ENCODE assay signal across 14 cellular contexts in the genomic region with DNA sequence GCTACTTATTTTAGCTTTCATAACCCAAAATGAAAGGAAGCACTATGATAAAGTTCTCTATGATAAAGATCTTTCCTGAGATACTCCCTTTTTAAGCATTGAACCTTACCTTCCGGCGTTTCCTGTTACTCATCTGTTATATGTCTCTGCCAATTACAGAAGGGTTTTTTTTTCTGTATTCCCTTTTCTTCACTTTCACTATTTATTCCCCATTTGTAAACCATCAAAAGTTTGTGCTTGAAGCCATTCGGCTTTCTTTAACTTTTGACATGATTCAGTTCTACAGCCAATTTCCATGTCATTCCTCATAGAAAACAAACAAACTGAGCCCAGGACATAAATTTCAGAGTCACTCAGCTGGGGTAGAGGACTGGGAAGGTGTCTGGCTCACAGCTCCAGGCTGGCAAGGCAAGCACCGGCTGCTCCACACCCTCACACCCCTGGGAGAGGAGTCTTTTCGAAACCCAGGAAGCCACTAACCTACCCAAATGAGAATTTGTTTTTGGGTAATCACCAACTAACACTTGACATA.
DNase-seq lines count a peak whose midpoint lies in the region; ATAC-seq and TF ChIP-seq lines count a peak whose summit lies in the region.
"Had no signal": no experiment of that assay in that cellular context is flagged by ENCODE, and none has a peak within 500 bp of the region (broad histone marks: within the 10 kb centered on the region; RNA-seq: fewer than 3 reads in every experiment).

No MANE protein-coding gene starts in this region.

- peak; percentile 16 for DNase-seq in GM03348 (ENCODE audit: low spot score)
- peak; percentile 92 for DNase-seq in PC-3
- peak; percentile 52 for DNase-seq in epithelial cell of esophagus (ENCODE audit: low read depth)
- no peak for DNase-seq in activated CD4-positive, CD25-positive, alpha-beta regulatory T cell (lab: John Stamatoyannopoulos, UW)
- no peak for DNase-seq in middle frontal gyrus (ENCODE audit: extremely low spot score, low spot score)
- DNase-seq in mucosa of descending colon: no peak
- DNase-seq: activated CD4-positive, alpha-beta T cell treated with anti-CD3 and anti-CD28 coated beads for 1 hour; brain microvascular endothelial cell; KG1; NCI-H187; retina; stimulated activated naive CD8-positive, alpha-beta T cell treated with anti-CD3 and anti-CD28 coated beads, Interleukin-15, amount 100 ng/mL, for 72 hours had no signal

- no peak for TF ChIP-seq CTCF in PC-3 (conservative IDR thresholded peaks at IDR 0.05; ENCODE audit: low read depth, low read length)
- TF ChIP-seq CTCF in epithelial cell of esophagus (IDR thresholded peaks at IDR 0.05; ENCODE audit: insufficient read depth, low read depth, low read length, missing control alignments): no peak
- no peak for TF ChIP-seq CTCF in nephron (IDR thresholded peaks at IDR 0.05; ENCODE audit: unreplicated experiment in 3 of 3)
- no peak for TF ChIP-seq CTCF in mucosa of descending colon (IDR thresholded peaks at IDR 0.05)

- H3K4me1 ChIP-seq in PC-3 (ENCODE audit: insufficient read depth, low read length): peaks cover 44% of the 10 kb centered on the region
- H3K4me1 ChIP-seq in mucosa of descending colon (ENCODE audit: low read depth): no peaks in the 10 kb centered on the region

- peaks cover 2% of the 10 kb centered on the region for H3K9me3 Mint-ChIP-seq in nephron

- intact Hi-C loops in PC-3 (cut with micrococcal nuclease) (loop anchor here (1.0 to 10.0 kb wide), 9 partner anchors 16 to 718 kb away; no protein-coding TSS in a partner anchor), mucosa of descending colon (cut with DNase I, micrococcal nuclease) (no loop called here)

- no peak overlapping the region for H2AFZ ChIP-seq in PC-3 (ENCODE audit: low read length)

- no peaks in the 10 kb centered on the region for H3K9me2 ChIP-seq in PC-3 (replicated peaks; ENCODE audit: low read length)

- peak overlapping the region; percentile 55 for H3K9ac ChIP-seq in PC-3 (ENCODE audit: low read length)

- peaks cover 8% of the 10 kb centered on the region for H3K4me1 Mint-ChIP-seq in nephron

- no peaks in the 10 kb centered on the region for H3K9me3 ChIP-seq in PC-3 (ENCODE audit: low read length)
- H3K9me3 ChIP-seq in mucosa of descending colon: no peaks in the 10 kb centered on the region

- peaks cover 15% of the 10 kb centered on the region for H3F3A ChIP-seq in PC-3 (ENCODE audit: low read length, unreplicated experiment)

- H3K36me3 Mint-ChIP-seq in nephron (ENCODE audit: low read depth): peaks cover 3% of the 10 kb centered on the region

- H3K79me2 ChIP-seq in PC-3 (ENCODE audit: low read length): no peaks in the 10 kb centered on the region

- H3K27ac Mint-ChIP-seq in nephron: peak overlapping the region in 2 of 3 experiments; percentile 8 to 12
- H3K27ac Mint-ChIP-seq: stimulated activated naive CD8-positive, alpha-beta T cell treated with anti-CD3 and anti-CD28 coated beads, Interleukin-15, amount 100 ng/mL, for 72 hours had no signal

- H3K4me2 ChIP-seq in PC-3 (ENCODE audit: low read length): peak overlapping the region; percentile 69

- H3K4me3 Mint-ChIP-seq in nephron: no peak overlapping the region
- H3K4me3 Mint-ChIP-seq: stimulated activated naive CD8-positive, alpha-beta T cell treated with anti-CD3 and anti-CD28 coated beads, Interleukin-15, amount 100 ng/mL, for 72 hours had no signal

- H3K4me3 ChIP-seq in PC-3 (ENCODE audit: low read length) (peak overlapping the region; percentile 23; the same call in 1 of the 2 replicates), epithelial cell of esophagus (ENCODE audit: low read length) (no peak overlapping the region), mucosa of descending colon (no peak overlapping the region)

- no peaks in the 10 kb centered on the region for H3K27me3 ChIP-seq in PC-3 (ENCODE audit: low read length)
- H3K27me3 ChIP-seq: brain microvascular endothelial cell had no signal

- ATAC-seq in PC-3 (peak; percentile 89), HG03039 (IDR thresholded peaks at IDR 0.05; ENCODE audit: unreplicated experiment) (no peak), mucosa of descending colon (no peak)
- ATAC-seq: stimulated activated naive CD8-positive, alpha-beta T cell treated with anti-CD3 and anti-CD28 coated beads, Interleukin-15, amount 100 ng/mL, for 72 hours had no signal

- peak overlapping the region; percentile 89 for H3K27ac ChIP-seq in PC-3 (ENCODE audit: low read length)
- H3K27ac ChIP-seq: brain microvascular endothelial cell had no signal

- POLR2A ChIA-PET in PC-3 (lab: Charles Lee; ENCODE audit: unreplicated experiment): interaction anchor here (0.5 to 0.6 kb wide), 2 partner anchors 106 to 237 kb away, joined by 3 to 6 read pairs; no protein-coding TSS in a partner anchor

- CTCF ChIA-PET in PC-3 (lab: Charles Lee): interaction anchor here (0.5 kb wide), 1 partner anchor 68 kb away, joined by 4 read pairs; no protein-coding TSS in a partner anchor

- no peaks in the 10 kb centered on the region for H3K27me3 Mint-ChIP-seq in nephron (ENCODE audit: low read depth)
- H3K27me3 Mint-ChIP-seq: stimulated activated naive CD8-positive, alpha-beta T cell treated with anti-CD3 and anti-CD28 coated beads, Interleukin-15, amount 100 ng/mL, for 72 hours had no signal

- BruUV-seq in PC-3 (replicated peaks; lab: Mats Ljungman, UMichigan): no TSS peak

- H3K36me3 ChIP-seq in PC-3 (ENCODE audit: low read depth, low read length) (no peaks in the 10 kb centered on the region), mucosa of descending colon (ENCODE audit: low read depth) (no peaks in the 10 kb centered on the region)
- H3K36me3 ChIP-seq: brain microvascular endothelial cell had no signal

- no peaks in the 10 kb centered on the region for H4K20me1 ChIP-seq in PC-3 (ENCODE audit: low read length)

Comparison
In these comparisons a context has a peak if more than half of its experiments do, and no peak if none do; other contexts are left out.
1. DNase-seq: peak in GM03348 (single experiment), PC-3 (single experiment) and epithelial cell of esophagus (single experiment); none in activated CD4-positive, CD25-positive, alpha-beta regulatory T cell (0 of 4), middle frontal gyrus (single experiment) and mucosa of descending colon (0 of 3).